Comparison of ENCODE assay signal across 8 cellular contexts in the genomic region with DNA sequence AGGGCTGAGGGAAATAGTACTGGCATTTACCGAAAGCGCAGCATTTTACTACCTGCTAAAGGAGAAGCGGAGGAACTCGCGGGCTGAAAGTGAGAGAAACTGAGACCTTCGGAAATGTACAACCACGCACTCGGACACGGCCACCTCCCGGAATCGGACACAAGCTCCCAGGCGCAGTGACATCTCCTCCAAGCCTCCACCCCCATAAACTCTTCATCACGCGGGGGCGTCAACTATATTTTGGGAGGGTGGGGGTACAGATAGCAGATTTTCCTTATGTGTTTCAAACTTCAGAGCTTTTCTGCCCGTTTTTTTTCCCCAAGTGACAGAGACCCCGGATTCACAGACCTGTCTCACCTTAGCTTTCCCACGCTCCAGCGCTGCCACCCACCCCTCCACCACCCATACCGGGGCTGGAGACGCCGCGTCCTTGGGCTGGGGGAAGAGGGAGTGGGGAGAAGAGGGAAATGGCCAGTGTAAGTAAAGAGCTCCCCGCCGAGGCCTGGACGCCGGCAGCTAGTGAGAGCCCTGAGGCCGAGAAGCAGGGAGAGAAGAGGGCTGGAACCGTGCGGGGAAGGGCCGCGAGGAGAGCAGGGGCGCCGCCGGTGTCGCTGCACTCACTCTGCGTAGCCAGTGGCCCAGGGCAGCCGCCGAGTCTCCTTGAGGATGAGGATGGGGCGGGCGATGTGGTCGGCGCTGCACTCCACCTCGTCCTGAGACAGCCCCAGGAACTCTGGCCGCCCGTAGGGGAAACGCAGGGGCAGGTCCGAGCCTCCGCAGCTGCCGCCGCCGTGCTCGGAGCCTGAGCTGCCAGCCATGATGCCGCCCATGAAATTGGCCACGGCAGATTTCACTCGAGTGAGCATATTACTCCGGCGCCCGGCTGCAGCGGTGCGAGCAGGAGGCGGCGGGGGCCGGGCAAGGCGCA. TPM values are rescaled to one million over a fixed set of nuclear protein-coding genes. Genes with fewer than 3 reads are reported as not detected.
DNase-seq lines count a peak whose midpoint lies in the region; ATAC-seq, FAIRE-seq and TF ChIP-seq lines count a peak whose summit lies in the region.

No MANE protein-coding gene starts in this region.

- peak overlapping the region; percentile 82 for H3K4me2 ChIP-seq in endothelial cell of umbilical vein (ENCODE audit: insufficient read depth, low read length)

- H3K9me3 Mint-ChIP-seq in T-helper 2 cell treated with Interferon-gamma antibody and Interleukin-4, amounts not matched to agents 5 μg/mL and 100 μg/mL, for 36 hours: no peaks in the 10 kb centered on the region

- H3K9me3 ChIP-seq in endothelial cell of umbilical vein (replicated peaks; ENCODE audit: control insufficient read depth, insufficient read depth, low read length) (no peaks in the 10 kb centered on the region), mucosa of descending colon (no peaks in the 10 kb centered on the region), upper lobe of right lung (no peaks in the 10 kb centered on the region)

- CTCF ChIA-PET in endothelial cell of umbilical vein (lab: Charles Lee): interaction anchor here (0.6 to 1.8 kb wide), 9 partner anchors 8 to 218 kb away, joined by 3 to 6 read pairs (median 4); no protein-coding TSS in a partner anchor

- TF ChIP-seq POLR2A in endothelial cell of umbilical vein (IDR thresholded peaks at IDR 0.05; ENCODE audit: low read depth, low read length): no peak

- H3K27me3 ChIP-seq in endothelial cell of umbilical vein (ENCODE audit: control insufficient read depth in 2 of 2, insufficient read depth in 2 of 2, low read length in 2 of 2) (peaks cover 20 to 26% of the 10 kb centered on the region in 2 experiments), upper lobe of right lung (peaks cover 6% of the 10 kb centered on the region)

- dilution Hi-C loops in endothelial cell of umbilical vein (cut with MboI; ENCODE audit: extremely low pct_ligation_motif_present, low sequenced_read_pairs): no loop called here

- H3K4me1 ChIP-seq in endothelial cell of umbilical vein (ENCODE audit: control insufficient read depth, extremely low read depth, insufficient read depth, low read length) (peaks cover 8% of the 10 kb centered on the region), mucosa of descending colon (ENCODE audit: low read depth) (peaks cover 5% of the 10 kb centered on the region), upper lobe of right lung (peaks cover 4% of the 10 kb centered on the region)

- no peaks in the 10 kb centered on the region for H3K9me1 ChIP-seq in endothelial cell of umbilical vein (replicated peaks; ENCODE audit: control insufficient read depth, extremely low read depth, insufficient read depth, low read length)

- POLR2A ChIA-PET in endothelial cell of umbilical vein (lab: Charles Lee): no interaction called here

- no peak overlapping the region for H3K9ac ChIP-seq in endothelial cell of umbilical vein (replicated peaks; ENCODE audit: extremely low read depth, insufficient read depth, low read length)

- peak overlapping the region; percentile 90 for H3K4me3 Mint-ChIP-seq in T-helper 2 cell treated with Interferon-gamma antibody and Interleukin-4, amounts not matched to agents 5 μg/mL and 100 μg/mL, for 36 hours

- peaks cover 56% of the 10 kb centered on the region for H3K27me3 Mint-ChIP-seq in T-helper 2 cell treated with Interferon-gamma antibody and Interleukin-4, amounts not matched to agents 5 μg/mL and 100 μg/mL, for 36 hours (ENCODE audit: low read depth)

- intact Hi-C loops in endothelial cell of umbilical vein (cut with micrococcal nuclease): loop anchor here (1.0 to 10.0 kb wide), 3 partner anchors 67 to 499 kb away; no protein-coding TSS in a partner anchor
- intact Hi-C loops in mucosa of descending colon (cut with DNase I, micrococcal nuclease): no loop called here
- intact Hi-C loops in upper lobe of right lung (cut with DNase I): no loop called here

- H3K4me3 ChIP-seq in endothelial cell of umbilical vein (replicated peaks in 1 of 3; ENCODE audit: insufficient read depth in 1 of 3, low read depth in 1 of 3, low read length in 3 of 3) (peak overlapping the region; percentile 29 to 62 (median 57)), mucosa of descending colon (peak overlapping the region; percentile 52), upper lobe of right lung (peak overlapping the region; percentile 79)

- no peak overlapping the region for H3K27ac Mint-ChIP-seq in T-helper 2 cell treated with Interferon-gamma antibody and Interleukin-4, amounts not matched to agents 5 μg/mL and 100 μg/mL, for 36 hours

- TSS peak; percentile 14 for BruUV-seq in endothelial cell of umbilical vein (replicated peaks; lab: Mats Ljungman, UMichigan)

- TF ChIP-seq CTCF in endothelial cell of umbilical vein (IDR thresholded peaks at IDR 0.05; ENCODE audit: extremely low read depth in 1 of 2, insufficient read depth in 1 of 2, low read depth in 1 of 2, low read length in 2 of 2): no peak
- no peak for TF ChIP-seq CTCF in mucosa of descending colon (IDR thresholded peaks at IDR 0.05)
- no peak for TF ChIP-seq CTCF in upper lobe of right lung (IDR thresholded peaks at IDR 0.05)

- H3K36me3 Mint-ChIP-seq in T-helper 2 cell treated with Interferon-gamma antibody and Interleukin-4, amounts not matched to agents 5 μg/mL and 100 μg/mL, for 36 hours (ENCODE audit: low read depth): no peaks in the 10 kb centered on the region

- peak; percentile 38 for FAIRE-seq in endothelial cell of umbilical vein (lab: Jason Lieb, UNC)

- H4K20me1 ChIP-seq in endothelial cell of umbilical vein (replicated peaks; ENCODE audit: control insufficient read depth, extremely low read depth, insufficient read depth, low read length): no peaks in the 10 kb centered on the region

- DNase-seq in NCI-H2029 treated with DMSO at 0.1 percent for 48 hours (lab: John Stamatoyannopoulos, UW) (peak; percentile 25), NCI-H2029 (lab: John Stamatoyannopoulos, UW) (no peak), HS-27A (ENCODE audit: low read depth) (peak; percentile 17), endothelial cell of umbilical vein (ENCODE audit: low read depth, low spot score) (peak; percentile 44), mucosa of descending colon (peak; percentile 35 to 65 (median 59)), upper lobe of right lung (peak; percentile 77)
- DNase-seq in T-helper 2 cell treated with Interferon-gamma antibody and Interleukin-4, amounts not matched to agents 5 μg/mL and 100 μg/mL, for 36 hours (ENCODE audit: low spot score): peak; percentile 6

- peak overlapping the region; percentile 95 for H2AFZ ChIP-seq in endothelial cell of umbilical vein (ENCODE audit: low read depth, low read length)

- no peaks in the 10 kb centered on the region for H3K79me2 ChIP-seq in endothelial cell of umbilical vein (ENCODE audit: control insufficient read depth, insufficient read depth, low read length)

- peaks cover 7% of the 10 kb centered on the region for H3K4me1 Mint-ChIP-seq in T-helper 2 cell treated with Interferon-gamma antibody and Interleukin-4, amounts not matched to agents 5 μg/mL and 100 μg/mL, for 36 hours (ENCODE audit: low read depth)

- ATAC-seq in GM21381 (IDR thresholded peaks at IDR 0.05; ENCODE audit: unreplicated experiment) (peak; percentile 39), mucosa of descending colon (peak; percentile 69), upper lobe of right lung (peak; percentile 66)

- H3K27ac ChIP-seq in endothelial cell of umbilical vein (ENCODE audit: insufficient read depth, low read depth, low read length): no peak overlapping the region
- no peak overlapping the region for H3K27ac ChIP-seq in upper lobe of right lung

- H3K36me3 ChIP-seq in endothelial cell of umbilical vein (ENCODE audit: control insufficient read depth in 2 of 2, extremely low read depth in 1 of 2, insufficient read depth in 2 of 2, low read length in 2 of 2) (no peaks in the 10 kb centered on the region), mucosa of descending colon (ENCODE audit: low read depth) (no peaks in the 10 kb centered on the region), upper lobe of right lung (no peaks in the 10 kb centered on the region)

TF ChIP-seq in endothelial cell of umbilical vein, 7 proteins besides CTCF, POLR2A, EP300 and RAD21:
- TF ChIP-seq EZH2 (IDR thresholded peaks at IDR 0.05; ENCODE audit: borderline replicate concordance, low read depth, low read length, severe bottlenecking) (peak; percentile 73), FOS (IDR thresholded peaks at IDR 0.05; ENCODE audit: borderline replicate concordance, insufficient read depth, low read length) (no peak)

RNA-seq across cellular contexts. Expression of gene PPM1H, which starts 0.8 kb away (rescaled TPM):
- total RNA-seq in endothelial cell of umbilical vein: 4.9 and 7.2 TPM in 2 replicates
- polyA plus RNA-seq in endothelial cell of umbilical vein: 1.0 and 1.1 TPM in 2 replicates
- 0.67 and 0.97 TPM in 2 replicates for polyA plus RNA-seq in endothelial cell of umbilical vein (2011; cell fraction: cytosol; rRNA removed)
- polyA plus RNA-seq in endothelial cell of umbilical vein (2011; cell fraction: nucleus; rRNA removed): 1.1 and 1.3 TPM in 2 replicates
- 0.18 and 0.55 TPM in 2 replicates for polyA plus RNA-seq in endothelial cell of umbilical vein (2012)
- polyA minus RNA-seq in endothelial cell of umbilical vein: 3.0 and 4.1 TPM in 2 replicates
- 7.9 TPM for polyA minus RNA-seq in endothelial cell of umbilical vein (2011; cell fraction: cytosol; rRNA and poly(A)+ RNA removed)
- 2.3 and 6.0 TPM in 2 replicates for polyA minus RNA-seq in endothelial cell of umbilical vein (2011; cell fraction: nucleus; rRNA and poly(A)+ RNA removed)
- 1 to 10 TPM; 4.9 to 6.1 (median 5.8) TPM for total RNA-seq in mucosa of descending colon
- 8.0 TPM for total RNA-seq in upper lobe of right lung
